Comparison of ENCODE assay signal across 16 cellular contexts in the genomic region with DNA sequence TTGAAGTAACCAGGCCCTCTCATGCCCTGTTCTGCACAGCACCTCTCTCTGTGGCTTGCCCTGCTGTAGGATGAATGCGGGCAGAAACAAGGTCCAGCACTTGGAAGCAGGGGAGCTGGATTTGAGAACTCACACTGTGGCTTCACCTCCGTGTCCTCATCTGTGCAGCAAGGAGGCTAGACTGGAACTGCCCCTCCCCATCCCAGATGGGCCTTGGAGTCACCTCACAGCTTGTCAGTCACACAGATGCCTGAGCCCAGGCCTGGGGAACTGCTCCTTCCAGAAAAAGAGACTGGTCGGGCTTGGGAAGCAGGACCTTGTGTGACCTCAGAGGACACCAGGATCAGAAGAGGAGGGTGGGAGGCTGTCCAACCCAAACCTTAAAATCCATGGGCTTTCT.
"Had no signal": no experiment of that assay in that cellular context is flagged by ENCODE, and none has a peak within 500 bp of the region (broad histone marks: within the 10 kb centered on the region; RNA-seq: fewer than 3 reads in every experiment).

No MANE protein-coding gene starts in this region.

- H3K27ac ChIP-seq: RWPE1 had no signal

- DNase-seq: KBM-7, MV-4-11, NCI-H1048, NCI-H1105, NCI-H1417, NCI-H1436 treated with DMSO at 0.1 percent for 48 hours, NCI-H1694, NCI-H187 treated with DMSO at 0.1 percent for 48 hours, NCI-H2029 treated with DMSO at 0.1 percent for 48 hours, NCI-H2171 treated with DMSO at 0.1 percent for 48 hours, NCI-H345, NCI-H446 treated with DMSO at 0.1 percent for 48 hours, NCI-H510A treated with DMSO at 0.1 percent for 48 hours, NCI-H526, SHP77 had no signal
